Comparison of ENCODE assay signal across 17 cellular contexts in genomic region chr3:30292192-30292893, GRCh38.
DNase-seq lines count a peak whose midpoint lies in the region; ATAC-seq and FAIRE-seq lines count a peak whose summit lies in the region.
"Had no signal": no experiment of that assay in that cellular context is flagged by ENCODE, and none has a peak within 500 bp of the region (broad histone marks: within the 10 kb centered on the region; RNA-seq: fewer than 3 reads in every experiment).

No MANE protein-coding gene starts in this region.

- H3K4me3 ChIP-seq in skeletal muscle tissue (ENCODE audit: low read length in 3 of 3): no peak overlapping the region

- no peak overlapping the region for H3K9ac ChIP-seq in skeletal muscle tissue (ENCODE audit: low read depth in 1 of 3, low read length in 3 of 3)
- H3K9ac ChIP-seq: parathyroid adenoma had no signal

- H3K4me1 ChIP-seq in skeletal muscle tissue (ENCODE audit: control insufficient read depth in 3 of 3, insufficient read depth in 3 of 3, low read length in 3 of 3): peaks cover 2 to 4% (median 4%) of the 10 kb centered on the region in 3 donors
- H3K4me1 ChIP-seq: parathyroid adenoma had no signal

- no peaks in the 10 kb centered on the region for H3K27me3 ChIP-seq in skeletal muscle tissue (ENCODE audit: control insufficient read depth in 3 of 3, insufficient read depth in 3 of 3, low read length in 3 of 3)

- H3K36me3 ChIP-seq in skeletal muscle tissue (ENCODE audit: control insufficient read depth in 3 of 3, insufficient read depth in 3 of 3, low read length in 3 of 3): no peaks in the 10 kb centered on the region

- H3K27me3 Mint-ChIP-seq in activated T-cell treated with anti-CD3 and anti-CD28 coated beads, Interleukin-2, amount 50 U/mL, for 72 hours (ENCODE audit: low read depth): no peaks in the 10 kb centered on the region
- no peaks in the 10 kb centered on the region for H3K27me3 Mint-ChIP-seq in activated T-cell treated with anti-CD3 and anti-CD28 coated beads, Interleukin-2, amount 50 U/mL, for 4 hours (ENCODE audit: low read depth)
- H3K27me3 Mint-ChIP-seq in activated CD4-positive, alpha-beta memory T cell treated with anti-CD3 and anti-CD28 coated beads for 36 hours: no peaks in the 10 kb centered on the region

- H3K9me3 Mint-ChIP-seq in activated T-cell treated with anti-CD3 and anti-CD28 coated beads, Interleukin-2, amount 50 U/mL, for 72 hours: no peaks in the 10 kb centered on the region
- H3K9me3 Mint-ChIP-seq in activated T-cell treated with anti-CD3 and anti-CD28 coated beads, Interleukin-2, amount 50 U/mL, for 4 hours: no peaks in the 10 kb centered on the region
- H3K9me3 Mint-ChIP-seq in activated CD4-positive, alpha-beta memory T cell treated with anti-CD3 and anti-CD28 coated beads for 36 hours: no peaks in the 10 kb centered on the region

- peak; percentile 41 to 71 for ATAC-seq in activated T-cell treated with anti-CD3 and anti-CD28 coated beads, Interleukin-2, amount 50 U/mL, for 72 hours (replicated peaks in 1 of 2)
- no peak for ATAC-seq in activated T-cell treated with anti-CD3 and anti-CD28 coated beads, Interleukin-2, amount 50 U/mL, for 4 hours

- intact Hi-C loops in activated CD4-positive, alpha-beta memory T cell treated with anti-CD3 and anti-CD28 coated beads for 36 hours (cut with micrococcal nuclease): no loop called here

- peak overlapping the region; percentile 89 for H3K27ac ChIP-seq in epithelial cell of prostate
- H3K27ac ChIP-seq in skeletal muscle tissue (ENCODE audit: low read depth, low read length): peak overlapping the region; percentile 43
- H3K27ac ChIP-seq: parathyroid adenoma had no signal

- H3K27ac Mint-ChIP-seq in activated T-cell treated with anti-CD3 and anti-CD28 coated beads, Interleukin-2, amount 50 U/mL, for 72 hours: no peak overlapping the region
- no peak overlapping the region for H3K27ac Mint-ChIP-seq in activated CD4-positive, alpha-beta memory T cell treated with anti-CD3 and anti-CD28 coated beads for 36 hours

- FAIRE-seq in RCC 7860 (lab: Jason Lieb, UNC): peak; percentile 37
- FAIRE-seq: G401.6, TTC549 had no signal

- POLR2A ChIA-PET in activated CD4-positive, alpha-beta memory T cell treated with anti-CD3 and anti-CD28 coated beads for 36 hours (lab: Charles Lee): no interaction called here

- H3K4me3 Mint-ChIP-seq in activated T-cell treated with anti-CD3 and anti-CD28 coated beads, Interleukin-2, amount 50 U/mL, for 72 hours: peak overlapping the region in 1 of 2 donors; percentile 2
- H3K4me3 Mint-ChIP-seq in activated T-cell treated with anti-CD3 and anti-CD28 coated beads, Interleukin-2, amount 50 U/mL, for 4 hours: no peak overlapping the region
- H3K4me3 Mint-ChIP-seq in activated CD4-positive, alpha-beta memory T cell treated with anti-CD3 and anti-CD28 coated beads for 36 hours: no peak overlapping the region

- H3K36me3 Mint-ChIP-seq in activated T-cell treated with anti-CD3 and anti-CD28 coated beads, Interleukin-2, amount 50 U/mL, for 72 hours (ENCODE audit: insufficient read depth in 2 of 2): peaks cover 0 to 2% of the 10 kb centered on the region in 2 donors
- no peaks in the 10 kb centered on the region for H3K36me3 Mint-ChIP-seq in activated T-cell treated with anti-CD3 and anti-CD28 coated beads, Interleukin-2, amount 50 U/mL, for 4 hours (ENCODE audit: insufficient read depth)
- H3K36me3 Mint-ChIP-seq in activated CD4-positive, alpha-beta memory T cell treated with anti-CD3 and anti-CD28 coated beads for 36 hours: no peaks in the 10 kb centered on the region

- CTCF ChIA-PET in activated CD4-positive, alpha-beta memory T cell treated with anti-CD3 and anti-CD28 coated beads for 36 hours (lab: Charles Lee): interaction anchor here (0.6 kb wide), 1 partner anchor 317 kb away, joined by 3 read pairs; no protein-coding TSS in a partner anchor

- no peaks in the 10 kb centered on the region for H3K9me3 ChIP-seq in skeletal muscle tissue (ENCODE audit: control insufficient read depth in 3 of 3, low read length in 3 of 3)

- DNase-seq in activated T-cell treated with anti-CD3 and anti-CD28 coated beads, Interleukin-2, amount 50 U/mL, for 72 hours: no peak
- DNase-seq in activated T-cell treated with anti-CD3 and anti-CD28 coated beads, Interleukin-2, amount 50 U/mL, for 4 hours: no peak
- DNase-seq in RCC 7860 (ENCODE audit: low spot score) (peak; percentile 64), epithelial cell of prostate (ENCODE audit: low read depth, low spot score) (no peak), HPDE6-E6E7 (ENCODE audit: extremely low spot score) (no peak), globus pallidus (ENCODE audit: low spot score) (no peak)
- DNase-seq in activated CD4-positive, alpha-beta memory T cell treated with anti-CD3 and anti-CD28 coated beads for 36 hours: no peak
- DNase-seq: anterior cingulate cortex; hippocampal formation; mesendoderm; NCI-H2029 treated with DMSO at 0.1 percent for 48 hours; stimulated activated CD4-positive, alpha-beta T cell treated with anti-CD3 and anti-CD28 coated beads, Interleukin-2, amount 100 ng/mL, for 24 hours; stimulated activated naive CD4-positive, alpha-beta T cell had no signal

- peaks cover 30% of the 10 kb centered on the region for H3K4me1 Mint-ChIP-seq in activated T-cell treated with anti-CD3 and anti-CD28 coated beads, Interleukin-2, amount 50 U/mL, for 72 hours (ENCODE audit: low read depth)
- H3K4me1 Mint-ChIP-seq in activated T-cell treated with anti-CD3 and anti-CD28 coated beads, Interleukin-2, amount 50 U/mL, for 4 hours (ENCODE audit: low read depth): peaks cover 11% of the 10 kb centered on the region
- peaks cover 17% of the 10 kb centered on the region for H3K4me1 Mint-ChIP-seq in activated CD4-positive, alpha-beta memory T cell treated with anti-CD3 and anti-CD28 coated beads for 36 hours (ENCODE audit: low read depth)

Comparison
In these comparisons a context has a peak if more than half of its experiments do, and no peak if none do; other contexts are left out.
1. ATAC-seq: peak in activated T-cell treated with anti-CD3 and anti-CD28 coated beads, Interleukin-2, amount 50 U/mL, for 72 hours (2 of 2); none in activated T-cell treated with anti-CD3 and anti-CD28 coated beads, Interleukin-2, amount 50 U/mL, for 4 hours (0 of 2).